8 cellular contexts compared by ENCODE assay signal in the genomic region with DNA sequence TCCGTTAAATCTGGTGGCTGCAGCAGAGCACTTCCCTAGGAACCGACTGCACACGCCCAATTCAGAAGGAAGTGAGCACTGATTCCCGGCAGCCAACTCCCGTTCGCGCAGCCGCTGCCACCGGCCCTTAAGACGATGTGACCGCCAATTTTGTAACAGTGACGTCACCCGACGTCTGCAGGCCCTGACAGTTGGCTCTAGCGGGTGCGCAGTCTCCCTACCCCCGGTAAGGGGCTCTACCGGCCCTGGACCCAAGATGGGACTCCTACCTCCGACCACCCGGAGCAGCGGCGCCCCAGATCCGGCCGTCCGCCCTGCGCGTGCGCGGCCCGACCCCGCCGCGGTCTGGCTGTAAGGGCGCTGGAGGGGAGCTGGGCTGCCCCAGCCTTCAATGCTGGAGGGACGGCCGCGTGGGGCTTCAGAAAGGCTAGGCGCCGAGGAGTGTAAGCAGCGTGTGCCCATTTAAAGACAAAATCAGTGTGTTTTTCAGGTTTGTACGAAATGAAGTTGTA. TPM values are rescaled to one million over a fixed set of nuclear protein-coding genes. Genes with fewer than 3 reads are reported as not detected.
A peak's percentile ranks its signal among the peaks of the same experiment; 100 is the strongest.
DNase-seq lines count a peak whose midpoint lies in the region; ATAC-seq and TF ChIP-seq lines count a peak whose summit lies in the region.

No MANE protein-coding gene starts in this region.

- under 1% methylated on average over 19 of the region's 41 CpGs for WGBS in right lobe of liver (ENCODE audit: insufficient coverage, low coverage, low lambda C conversion rate, missing lambda C conversion rate)

- peak overlapping the region; percentile 93 for H3K27ac ChIP-seq in duodenal mucosa (ENCODE audit: low read depth, low read length)
- peak overlapping the region; percentile 89 to 97 (median 96) for H3K27ac ChIP-seq in right lobe of liver

- H3K4me1 ChIP-seq in duodenal mucosa (ENCODE audit: control insufficient read depth in 1 of 2, insufficient read depth in 2 of 2, low read length in 2 of 2) (peaks cover 6% of the 10 kb centered on the region in 2 donors), right lobe of liver (peaks cover 0 to 49% (median 17%) of the 10 kb centered on the region in 4 donors)

- H3K9ac ChIP-seq in duodenal mucosa (ENCODE audit: low read depth in 1 of 2, low read length in 2 of 2) = peak overlapping the region; percentile 86 to 90

- H3K4me1 Mint-ChIP-seq in activated CD8-positive, alpha-beta T cell treated with anti-CD3 and anti-CD28 coated beads for 36 hours (ENCODE audit: low read depth) = peaks cover 15% of the 10 kb centered on the region

- no peak for TF ChIP-seq CTCF in activated CD8-positive, alpha-beta T cell treated with anti-CD3 and anti-CD28 coated beads for 36 hours (IDR thresholded peaks at IDR 0.05)
- TF ChIP-seq CTCF in right lobe of liver (IDR thresholded peaks at IDR 0.05) = no peak

- H3K4me3 ChIP-seq in duodenal mucosa (ENCODE audit: low read depth in 1 of 2, low read length in 2 of 2) (peak overlapping the region; percentile 84 to 85), right lobe of liver (peak overlapping the region; percentile 59 to 69 (median 68))

- H3K27me3 ChIP-seq in duodenal mucosa (ENCODE audit: control insufficient read depth in 1 of 2, insufficient read depth in 2 of 2, low read length in 2 of 2) = no peaks in the 10 kb centered on the region
- H3K27me3 ChIP-seq in right lobe of liver = no peaks in the 10 kb centered on the region

- peak overlapping the region; percentile 47 for H3K27ac Mint-ChIP-seq in activated CD8-positive, alpha-beta T cell treated with anti-CD3 and anti-CD28 coated beads for 36 hours

- H3K9me3 ChIP-seq in duodenal mucosa (ENCODE audit: control insufficient read depth in 1 of 2, low read length in 2 of 2) (no peaks in the 10 kb centered on the region), right lobe of liver (no peaks in the 10 kb centered on the region)

- H3K4me3 Mint-ChIP-seq in activated CD8-positive, alpha-beta T cell treated with anti-CD3 and anti-CD28 coated beads for 36 hours = peak overlapping the region; percentile 69

- intact Hi-C loops in activated CD8-positive, alpha-beta T cell treated with anti-CD3 and anti-CD28 coated beads for 36 hours (cut with micrococcal nuclease) = no loop called here
- intact Hi-C loops in right lobe of liver (cut with DNase I) = no loop called here

- CTCF ChIA-PET in activated CD8-positive, alpha-beta T cell treated with anti-CD3 and anti-CD28 coated beads for 36 hours (lab: Charles Lee) = no interaction called here

- no peaks in the 10 kb centered on the region for H3K27me3 Mint-ChIP-seq in activated CD8-positive, alpha-beta T cell treated with anti-CD3 and anti-CD28 coated beads for 36 hours

- H3K36me3 ChIP-seq in duodenal mucosa (ENCODE audit: control insufficient read depth in 1 of 2, insufficient read depth in 2 of 2, low read length in 2 of 2) (peaks cover 4 to 25% of the 10 kb centered on the region in 2 donors), right lobe of liver (peaks cover 0 to 29% (median 9%) of the 10 kb centered on the region in 4 donors)

- no peaks in the 10 kb centered on the region for H3K9me3 Mint-ChIP-seq in activated CD8-positive, alpha-beta T cell treated with anti-CD3 and anti-CD28 coated beads for 36 hours

- no peak for TF ChIP-seq POLR2A in right lobe of liver (IDR thresholded peaks at IDR 0.05)

- POLR2A ChIA-PET in activated CD8-positive, alpha-beta T cell treated with anti-CD3 and anti-CD28 coated beads for 36 hours (lab: Charles Lee) = interaction anchor here (0.7 to 9.5 kb wide), 8 partner anchors 10 to 218 kb away, joined by 3 to 127 read pairs (median 3); partner anchors contain the start of gene DNAJA1

- H3K36me3 Mint-ChIP-seq in activated CD8-positive, alpha-beta T cell treated with anti-CD3 and anti-CD28 coated beads for 36 hours (ENCODE audit: low read depth) = peaks cover 41% of the 10 kb centered on the region

- peak; percentile 85 for ATAC-seq in GM18909 (IDR thresholded peaks at IDR 0.05; ENCODE audit: poor library complexity, unreplicated experiment)
- ATAC-seq in HG03175 (IDR thresholded peaks at IDR 0.05; ENCODE audit: unreplicated experiment) = peak; percentile 83
- ATAC-seq in activated CD8-positive, alpha-beta T cell treated with anti-CD3 and anti-CD28 coated beads for 36 hours = peak; percentile 88
- ATAC-seq in right lobe of liver = peak; percentile 72 to 80 (median 76)

- peak; percentile 93 for DNase-seq in AG08396 (ENCODE audit: low spot score)
- DNase-seq in NCI-H510A (lab: John Stamatoyannopoulos, UW) = peak; percentile 66
- peak; percentile 85 for DNase-seq in activated CD8-positive, alpha-beta T cell treated with anti-CD3 and anti-CD28 coated beads for 36 hours
- peak; percentile 84 to 88 (median 86) for DNase-seq in right lobe of liver
- DNase-seq in stimulated activated CD4-positive, alpha-beta T cell treated with anti-CD3 and anti-CD28 coated beads, Interleukin-4, amount 100 ng/mL, for 1 hour = peak; percentile 46

RNA-seq across cellular contexts. Expression of gene DNAJA1, which starts 19.1 kb away (rescaled TPM):
- 100 to 1,000 TPM; 139 to 143 TPM for total RNA-seq in activated CD8-positive, alpha-beta T cell treated with anti-CD3 and anti-CD28 coated beads for 36 hours
- 100 to 1,000 TPM in 2 of 6 experiments, 10 to 100 TPM in 4; 60.1 to 130 (median 93.9) TPM for total RNA-seq in right lobe of liver

RNA-seq across cellular contexts. Expression of gene SMU1, which starts 32.3 kb away (rescaled TPM):
- 10 to 100 TPM; 23.8 to 23.9 TPM for total RNA-seq in activated CD8-positive, alpha-beta T cell treated with anti-CD3 and anti-CD28 coated beads for 36 hours
- total RNA-seq in right lobe of liver = 10 to 100 TPM in 2 of 6 experiments, 1 to 10 TPM in 4; 7.0 to 10.4 (median 8.5) TPM

RNA-seq across cellular contexts. Expression of gene APTX, which starts 42.8 kb away (rescaled TPM):
- 10 to 100 TPM; 39.2 to 42.9 TPM for total RNA-seq in activated CD8-positive, alpha-beta T cell treated with anti-CD3 and anti-CD28 coated beads for 36 hours
- total RNA-seq in right lobe of liver = 10 to 100 TPM; 11.4 to 23.2 (median 15.3) TPM

Comparison
In these comparisons a context has a peak if more than half of its experiments do, and no peak if none do; other contexts are left out.
1. Peak in every context shown above with its lines: DNase-seq, ATAC-seq, H3K4me3 ChIP-seq and H3K27ac ChIP-seq.